In genomic region chr2:1791670-1792069, GRCh38 we compare ENCODE assay signal across 22 cellular contexts. TPM values are rescaled to one million over a fixed set of nuclear protein-coding genes. Genes with fewer than 3 reads are reported as not detected.
DNase-seq lines count a peak whose midpoint lies in the region; ATAC-seq, FAIRE-seq and TF ChIP-seq lines count a peak whose summit lies in the region.
"Had no signal": no experiment of that assay in that cellular context is flagged by ENCODE, and none has a peak within 500 bp of the region (broad histone marks: within the 10 kb centered on the region; RNA-seq: fewer than 3 reads in every experiment).

No MANE protein-coding gene starts in this region.

- no peaks in the 10 kb centered on the region for H3K27me3 ChIP-seq in AG04450 (ENCODE audit: control insufficient read depth, insufficient read depth, low read length)
- H3K27me3 ChIP-seq in CD8-positive, alpha-beta memory T cell (ENCODE audit: insufficient read depth, low read length, poor library complexity, severe bottlenecking) = no peaks in the 10 kb centered on the region
- H3K27me3 ChIP-seq: upper lobe of right lung had no signal

- TF ChIP-seq CTCF in AG04450 (IDR thresholded peaks at IDR 0.05; ENCODE audit: low read depth, low read length) (no peak), HEK293 (tag by site-specific recombination; IDR thresholded peaks at IDR 0.05) (no peak), brain (conservative IDR thresholded peaks at IDR 0.05) (no peak), nephron (IDR thresholded peaks at IDR 0.05; ENCODE audit: unreplicated experiment in 3 of 3) (no peak), D721Med (IDR thresholded peaks at IDR 0.05; ENCODE audit: insufficient read depth, missing control alignments) (no peak), natural killer cell (IDR thresholded peaks at IDR 0.05) (no peak)

- H3K9me3 ChIP-seq in AG04450 (ENCODE audit: control insufficient read depth, insufficient read depth, low read length) = no peaks in the 10 kb centered on the region; the same call in 1 of the 2 replicates
- H3K9me3 ChIP-seq in HEK293 (ENCODE audit: control insufficient read depth, insufficient read depth, low read depth, low read length) = no peaks in the 10 kb centered on the region
- no peaks in the 10 kb centered on the region for H3K9me3 ChIP-seq in CD8-positive, alpha-beta memory T cell (ENCODE audit: low read length)
- H3K9me3 ChIP-seq: upper lobe of right lung had no signal

- H3K36me3 Mint-ChIP-seq in brain (peaks cover 3% of the 10 kb centered on the region), nephron (ENCODE audit: low read depth) (no peaks in the 10 kb centered on the region), natural killer cell (no peaks in the 10 kb centered on the region)
- no peaks in the 10 kb centered on the region for H3K36me3 Mint-ChIP-seq in CD8-positive, alpha-beta memory T cell
- H3K36me3 Mint-ChIP-seq: activated naive CD4-positive, alpha-beta T cell treated with anti-CD3 and anti-CD28 coated beads, Interleukin-2, amount 50 U/mL, for 24 hours; natural killer cell treated with Interleukin-12 subunit alpha and Interleukin-12 subunit beta and Interleukin-15 and Interleukin-18, amount 100 ng/mL, for 72 hours had no signal

- CTCF ChIA-PET in AG04450 (lab: Charles Lee) = interaction anchor here (0.9 to 3.4 kb wide), 5 partner anchors 9 to 241 kb away, joined by 3 to 18 read pairs (median 13); no protein-coding TSS in a partner anchor
- CTCF ChIA-PET in HEK293 (lab: Yijun Ruan, JAX) = interaction anchor here (1.1 to 1.3 kb wide), 2 partner anchors 22 to 26 kb away, joined by 3 to 5 read pairs; no protein-coding TSS in a partner anchor
- CTCF ChIA-PET in CD8-positive, alpha-beta memory T cell (lab: Charles Lee) = no interaction called here

- intact Hi-C loops in natural killer cell (cut with micrococcal nuclease) = no loop called here

- FAIRE-seq in D721Med (lab: Jason Lieb, UNC) = no peak

- H3K27me3 Mint-ChIP-seq in brain = peaks cover 5% of the 10 kb centered on the region
- H3K27me3 Mint-ChIP-seq in nephron (ENCODE audit: low read depth) = peaks cover 17% of the 10 kb centered on the region
- H3K27me3 Mint-ChIP-seq in CD8-positive, alpha-beta memory T cell = no peaks in the 10 kb centered on the region
- peaks cover 2 to 18% of the 10 kb centered on the region in 2 donors for H3K27me3 Mint-ChIP-seq in natural killer cell (ENCODE audit: low read depth in 2 of 2)

- no peaks in the 10 kb centered on the region for H3K36me3 ChIP-seq in HEK293 (ENCODE audit: control insufficient read depth in 2 of 2, insufficient read depth in 1 of 2, low read length in 2 of 2)
- H3K36me3 ChIP-seq in CD8-positive, alpha-beta memory T cell (ENCODE audit: insufficient read depth, low read length) = no peaks in the 10 kb centered on the region
- H3K36me3 ChIP-seq: upper lobe of right lung had no signal

- H3K4me3 ChIP-seq in AG04450 (ENCODE audit: low read depth, low read length) (no peak overlapping the region), HEK293 (ENCODE audit: low read depth, low read length) (no peak overlapping the region)
- H3K4me3 ChIP-seq in CD8-positive, alpha-beta memory T cell (ENCODE audit: low read length) = no peak overlapping the region
- H3K4me3 ChIP-seq: lung, PC-9, upper lobe of right lung had no signal

- ATAC-seq in natural killer cell = no peak
- ATAC-seq: natural killer cell treated with Interleukin-12 subunit alpha and Interleukin-12 subunit beta and Interleukin-15 and Interleukin-18, amount 100 ng/mL, for 72 hours had no signal

- peaks cover 75% of the 10 kb centered on the region for H3K4me1 Mint-ChIP-seq in brain
- peaks cover 76% of the 10 kb centered on the region for H3K4me1 Mint-ChIP-seq in nephron
- H3K4me1 Mint-ChIP-seq in CD8-positive, alpha-beta memory T cell = peaks cover 0 to 3% (median 0%) of the 10 kb centered on the region in 3 donors
- H3K4me1 Mint-ChIP-seq in natural killer cell = peaks cover 0 to 5% of the 10 kb centered on the region in 2 donors
- H3K4me1 Mint-ChIP-seq: activated naive CD4-positive, alpha-beta T cell treated with anti-CD3 and anti-CD28 coated beads, Interleukin-2, amount 50 U/mL, for 24 hours had no signal

- no peak overlapping the region for H3K4me3 Mint-ChIP-seq in brain
- peak overlapping the region in 1 of 3 experiments; percentile 43 for H3K4me3 Mint-ChIP-seq in nephron
- H3K4me3 Mint-ChIP-seq in CD8-positive, alpha-beta memory T cell = no peak overlapping the region
- H3K4me3 Mint-ChIP-seq in natural killer cell = no peak overlapping the region
- H3K4me3 Mint-ChIP-seq: activated naive CD4-positive, alpha-beta T cell treated with anti-CD3 and anti-CD28 coated beads, Interleukin-2, amount 50 U/mL, for 24 hours; natural killer cell treated with Interleukin-12 subunit alpha and Interleukin-12 subunit beta and Interleukin-15 and Interleukin-18, amount 100 ng/mL, for 72 hours had no signal

- H3K27ac ChIP-seq in AG04450 (ENCODE audit: low read depth, low read length) (peak overlapping the region; percentile 82), HEK293 (ENCODE audit: extremely low read depth, low read depth, low read length) (no peak overlapping the region)
- no peak overlapping the region for H3K27ac ChIP-seq in CD8-positive, alpha-beta memory T cell (ENCODE audit: low read depth, low read length)
- H3K27ac ChIP-seq: epithelial cell of prostate, PC-9, upper lobe of right lung had no signal

- H3K9me3 Mint-ChIP-seq in brain = no peaks in the 10 kb centered on the region
- no peaks in the 10 kb centered on the region for H3K9me3 Mint-ChIP-seq in nephron
- H3K9me3 Mint-ChIP-seq in CD8-positive, alpha-beta memory T cell = no peaks in the 10 kb centered on the region
- no peaks in the 10 kb centered on the region for H3K9me3 Mint-ChIP-seq in natural killer cell
- H3K9me3 Mint-ChIP-seq: activated naive CD4-positive, alpha-beta T cell treated with anti-CD3 and anti-CD28 coated beads, Interleukin-2, amount 50 U/mL, for 24 hours; natural killer cell treated with Interleukin-12 subunit alpha and Interleukin-12 subunit beta and Interleukin-15 and Interleukin-18, amount 100 ng/mL, for 72 hours had no signal

- POLR2A ChIA-PET in AG04450 (lab: Yijun Ruan, JAX) = interaction anchor here (0.6 to 1.5 kb wide), 4 partner anchors 25 to 1759 kb away, joined by 3 to 7 read pairs (median 4); no protein-coding TSS in a partner anchor
- POLR2A ChIA-PET in HEK293 (lab: Yijun Ruan, JAX) = no interaction called here
- POLR2A ChIA-PET in CD8-positive, alpha-beta memory T cell (lab: Charles Lee) = no interaction called here

- no peak for DNase-seq in AG04450 (ENCODE audit: low read depth, low spot score)
- DNase-seq in D721Med (ENCODE audit: insufficient read length, low spot score) = no peak
- no peak for DNase-seq in NCI-H1694 treated with DMSO at 0.1 percent for 48 hours (lab: John Stamatoyannopoulos, UW)
- DNase-seq in CD8-positive, alpha-beta memory T cell = no peak
- DNase-seq in natural killer cell = no peak
- DNase-seq: activated T-cell treated with anti-CD3 and anti-CD28 coated beads, Interleukin-2, amount 50 U/mL, for 1 hour; Calu3; dermis blood vessel endothelial cell; H7; KBM-7; NCI-H774; stimulated activated CD4-positive, alpha-beta T cell treated with anti-CD3 and anti-CD28 coated beads, Interleukin-15, amount 100 ng/mL, for 24 hours; stimulated activated naive CD4-positive, alpha-beta T cell treated with Interleukin-2 at 50 U/mL for 16 hours had no signal

- H3K4me1 ChIP-seq in HEK293 (ENCODE audit: control insufficient read depth, insufficient read depth, low read length) = peaks cover 21% of the 10 kb centered on the region
- H3K4me1 ChIP-seq in CD8-positive, alpha-beta memory T cell (ENCODE audit: insufficient read depth, low read length) = no peaks in the 10 kb centered on the region
- H3K4me1 ChIP-seq: upper lobe of right lung had no signal

- H3K27ac Mint-ChIP-seq in brain (peak overlapping the region in 3 of 5 experiments; percentile 58 to 72 (median 62)), nephron (peak overlapping the region; percentile 58 to 91 (median 67)), natural killer cell (no peak overlapping the region)
- H3K27ac Mint-ChIP-seq in CD8-positive, alpha-beta memory T cell = no peak overlapping the region
- H3K27ac Mint-ChIP-seq: activated naive CD4-positive, alpha-beta T cell treated with anti-CD3 and anti-CD28 coated beads, Interleukin-2, amount 50 U/mL, for 24 hours; natural killer cell treated with Interleukin-12 subunit alpha and Interleukin-12 subunit beta and Interleukin-15 and Interleukin-18, amount 100 ng/mL, for 72 hours had no signal

TF ChIP-seq in HEK293, 187 proteins besides CTCF, POLR2A, EP300 and RAD21 (continues in another document):
- TF ChIP-seq ZBTB10 (tag by site-specific recombination; IDR thresholded peaks at IDR 0.05) = no peak

RNA-seq across cellular contexts. Expression of gene PXDN, which starts 47.4 kb away (rescaled TPM):
- 271 and 329 TPM in 2 replicates for polyA plus RNA-seq in AG04450 (2011; rRNA removed)
- 255 and 307 TPM in 2 replicates for polyA minus RNA-seq in AG04450 (2011; rRNA and poly(A)+ RNA removed)
- polyA plus RNA-seq in brain (ENCODE audit: insufficient read depth, low read depth, low replicate concordance) = 6.9 TPM
- under 1 TPM; 0.39 to 1.00 TPM for total RNA-seq in CD8-positive, alpha-beta memory T cell
- polyA plus RNA-seq in CD8-positive, alpha-beta memory T cell = 3.3 TPM
- 1 to 10 TPM; 2.1 to 3.7 (median 2.5) TPM for total RNA-seq in natural killer cell
- total RNA-seq: Calu3 had no signal

Comparison
In these comparisons a context has a peak if more than half of its experiments do, and no peak if none do; other contexts are left out.
1. H3K27ac Mint-ChIP-seq: peak in brain (3 of 5) and nephron (3 of 3); none in CD8-positive, alpha-beta memory T cell (0 of 8) and natural killer cell (0 of 2).
2. RNA of gene PXDN, which starts 47.4 kb away (polyA plus RNA-seq): 271 to 329 TPM in AG04450; 6.9 TPM in brain (single experiment) and 3.3 TPM in CD8-positive, alpha-beta memory T cell (single experiment); every median in the first group is over 10 times any median in the second.